ENCODE assay signal across 9 cellular contexts in genomic region chr13:24747248-24748151, GRCh38. TPM values are rescaled to one million over a fixed set of nuclear protein-coding genes. Genes with fewer than 3 reads are reported as not detected.
A peak's percentile ranks its signal among the peaks of the same experiment; 100 is the strongest.
DNase-seq lines count a peak whose midpoint lies in the region; ATAC-seq, FAIRE-seq and TF ChIP-seq lines count a peak whose summit lies in the region.
"Had no signal": no experiment of that assay in that cellular context is flagged by ENCODE, and none has a peak within 500 bp of the region (broad histone marks: within the 10 kb centered on the region; RNA-seq: fewer than 3 reads in every experiment).

No MANE protein-coding gene starts in this region.

- H3K27ac Mint-ChIP-seq in neural crest cell (ENCODE audit: unreplicated experiment): no peak overlapping the region

- no peak for TF ChIP-seq POLR2A in GM12892 (IDR thresholded peaks at IDR 0.05; ENCODE audit: low read depth, low read length)

- DNase-seq in GM12892 (ENCODE audit: insufficient read length) (no peak), NCI-H748 (lab: John Stamatoyannopoulos, UW; ENCODE audit: unreplicated experiment) (peak; percentile 88), ecto neural progenitor cell (ENCODE audit: low spot score) (peak; percentile 58), neural crest cell (ENCODE audit: low read depth, low spot score) (no peak), foreskin melanocyte (no peak), NCI-H2196 treated with DMSO at 0.1 percent for 48 hours (lab: John Stamatoyannopoulos, UW; ENCODE audit: unreplicated experiment) (no peak), MV-4-11 (lab: John Stamatoyannopoulos, UW) (no peak)

- H3K36me3 Mint-ChIP-seq in neural crest cell (ENCODE audit: low read depth): no peaks in the 10 kb centered on the region

- peaks cover 87% of the 10 kb centered on the region for H3K27me3 Mint-ChIP-seq in neural crest cell (ENCODE audit: low read depth)

- H3K4me3 Mint-ChIP-seq in neural crest cell: peak overlapping the region; percentile 85

- H3K4me1 Mint-ChIP-seq in neural crest cell: peaks cover 12% of the 10 kb centered on the region

- ATAC-seq in HG02884 (IDR thresholded peaks at IDR 0.05; ENCODE audit: unreplicated experiment): no peak

- FAIRE-seq in GM12892 (lab: Jason Lieb, UNC): peak; percentile 33
- FAIRE-seq: TTC549 had no signal

- TF ChIP-seq CTCF in neural crest cell (conservative IDR thresholded peaks at IDR 0.05): no peak

- H3K9me3 Mint-ChIP-seq in neural crest cell: no peaks in the 10 kb centered on the region

RNA-seq across cellular contexts. Expression of gene RNF17, which starts 16.5 kb away (rescaled TPM):
- not detected for polyA plus RNA-seq in GM12892 (2012; ENCODE audit: missing spikeins)
- total RNA-seq in neural crest cell: not detected in 2 replicates

Comparison
In these comparisons a context has a peak if more than half of its experiments do, and no peak if none do; other contexts are left out.
1. DNase-seq: peak in NCI-H748 (single experiment) and ecto neural progenitor cell (single experiment); none in GM12892 (single experiment), neural crest cell (single experiment), foreskin melanocyte (single experiment), NCI-H2196 treated with DMSO at 0.1 percent for 48 hours (single experiment) and MV-4-11 (single experiment).